In genomic region chr20:1060985-1061384, GRCh38 we compare ENCODE assay signal across 1 cellular context.
A peak's percentile ranks its signal among the peaks of the same experiment; 100 is the strongest.
TF ChIP-seq lines count a peak whose summit lies in the region.

No MANE protein-coding gene starts in this region.

TF ChIP-seq in HepG2, 621 proteins besides CTCF, POLR2A, EP300 and RAD21 (continued from another document):
- TF ChIP-seq ARNT2 (CRISPR knock-in tag; IDR thresholded peaks at IDR 0.05; ENCODE audit: low read depth) (no peak), ZNF616 (CRISPR knock-in tag; IDR thresholded peaks at IDR 0.05; ENCODE audit: low read depth) (no peak), MAFF (IDR thresholded peaks at IDR 0.05; ENCODE audit: low read depth, low read length) (peak; percentile 56), TERF1 (CRISPR knock-in tag; IDR thresholded peaks at IDR 0.05) (no peak)
TF ChIP-seq in HepG2: peak in this region for 3.
